Comparison of ENCODE assay signal across 12 cellular contexts in the genomic region with DNA sequence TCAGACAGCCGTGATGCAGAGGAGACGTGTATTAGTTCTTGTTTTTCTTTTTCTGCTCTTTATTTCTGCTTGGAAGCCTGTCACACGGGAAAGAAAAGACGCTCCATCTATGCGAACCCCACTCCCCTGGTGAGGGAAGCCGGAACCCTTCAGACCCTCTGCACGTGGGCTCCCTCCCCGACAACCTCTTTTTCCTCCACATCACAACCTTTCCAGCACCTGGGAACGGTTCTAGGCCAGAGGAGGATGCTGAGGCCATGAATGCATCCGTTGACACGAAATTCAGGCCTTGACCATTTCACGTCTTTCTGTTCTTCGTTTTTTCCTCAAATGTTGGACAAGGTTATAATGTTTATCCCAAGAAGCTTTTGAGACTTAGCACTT.
DNase-seq lines count a peak whose midpoint lies in the region; ATAC-seq and TF ChIP-seq lines count a peak whose summit lies in the region.
"Had no signal": no experiment of that assay in that cellular context is flagged by ENCODE, and none has a peak within 500 bp of the region (broad histone marks: within the 10 kb centered on the region; RNA-seq: fewer than 3 reads in every experiment).

No MANE protein-coding gene starts in this region.

- H3K4me1 ChIP-seq in transverse colon = peaks cover 46 to 92% (median 57%) of the 10 kb centered on the region in 4 donors

- no peak for ATAC-seq in activated naive CD4-positive, alpha-beta T cell treated with anti-CD3 and anti-CD28 coated beads, Interleukin-2, amount 50 U/mL, for 72 hours
- ATAC-seq in natural killer cell treated with Interleukin-12 subunit alpha and Interleukin-12 subunit beta and Interleukin-15 and Interleukin-18, amount 100 ng/mL, for 72 hours = no peak
- ATAC-seq: stimulated activated naive CD8-positive, alpha-beta T cell treated with anti-CD3 and anti-CD28 coated beads, Interleukin-15, Interleukin-2, amounts not matched to agents 100 U/mL and 50 U/mL, for 24 hours had no signal

- intact Hi-C loops in transverse colon (cut with DNase I; ENCODE audit: low total_unique reads) = no loop called here

- in situ Hi-C loops in transverse colon (cut with MboI; ENCODE audit: low pct_ligation_motif_present in 1 of 4, low pct_unique_long_range_greater_than_20kb in 1 of 4, low sequenced_read_pairs in 3 of 4) = no loop called here

- H3K36me3 ChIP-seq in transverse colon = no peaks in the 10 kb centered on the region

- H3K9me3 ChIP-seq in transverse colon = no peaks in the 10 kb centered on the region

- H3K27ac ChIP-seq in transverse colon = peak overlapping the region; percentile 96 to 100 (median 100)

- H3K27me3 Mint-ChIP-seq in chondrocyte (ENCODE audit: low read depth) = peaks cover 3% of the 10 kb centered on the region
- H3K27me3 Mint-ChIP-seq in natural killer cell treated with Interleukin-12 subunit alpha and Interleukin-12 subunit beta and Interleukin-15 and Interleukin-18, amount 100 ng/mL, for 72 hours = no peaks in the 10 kb centered on the region

- no peak for DNase-seq in activated naive CD4-positive, alpha-beta T cell treated with anti-CD3 and anti-CD28 coated beads, Interleukin-2, amount 50 U/mL, for 72 hours (ENCODE audit: low spot score in 2 of 2)
- DNase-seq in activated naive CD4-positive, alpha-beta T cell treated with anti-CD3 and anti-CD28 coated beads, Interleukin-2, amount 50 U/mL, for 16 hours = no peak
- DNase-seq in chondrocyte (ENCODE audit: low spot score) (no peak), transverse colon (peak; percentile 4), kidney tubule cell (ENCODE audit: low spot score) (no peak), NCI-H2227 (lab: John Stamatoyannopoulos, UW; ENCODE audit: unreplicated experiment) (no peak), hypothalamus (lab: John Stamatoyannopoulos, UW) (no peak)
- DNase-seq in natural killer cell treated with Interleukin-12 subunit alpha and Interleukin-12 subunit beta and Interleukin-15 and Interleukin-18, amount 100 ng/mL, for 72 hours (ENCODE audit: low spot score) = no peak
- DNase-seq: DND-41; NCI-H345; nephron progenitor cell; stimulated activated naive CD8-positive, alpha-beta T cell treated with anti-CD3 and anti-CD28 coated beads, Interleukin-15, Interleukin-2, amounts not matched to agents 100 U/mL and 50 U/mL, for 24 hours had no signal

- no peaks in the 10 kb centered on the region for H3K4me1 Mint-ChIP-seq in chondrocyte (ENCODE audit: low read depth)
- H3K4me1 Mint-ChIP-seq in natural killer cell treated with Interleukin-12 subunit alpha and Interleukin-12 subunit beta and Interleukin-15 and Interleukin-18, amount 100 ng/mL, for 72 hours (ENCODE audit: low read depth in 2 of 2) = peaks cover 29 to 30% of the 10 kb centered on the region in 2 donors
- H3K4me1 Mint-ChIP-seq: nephron progenitor cell had no signal

- WGBS in transverse colon (ENCODE audit: low coverage in 1 of 2), 2 donors = 77 to 78% methylated on average over 11 to 13 of the region's 13 CpGs

- no peak overlapping the region for H3K4me3 ChIP-seq in transverse colon

- H3K4me3 Mint-ChIP-seq in chondrocyte (ENCODE audit: unreplicated experiment) = no peak overlapping the region
- peak overlapping the region; percentile 25 for H3K4me3 Mint-ChIP-seq in natural killer cell treated with Interleukin-12 subunit alpha and Interleukin-12 subunit beta and Interleukin-15 and Interleukin-18, amount 100 ng/mL, for 72 hours
- H3K4me3 Mint-ChIP-seq: nephron progenitor cell had no signal

- TF ChIP-seq CTCF in chondrocyte (IDR thresholded peaks at IDR 0.05) = no peak
- no peak for TF ChIP-seq CTCF in transverse colon (IDR thresholded peaks at IDR 0.05)

- no peaks in the 10 kb centered on the region for H3K9me3 Mint-ChIP-seq in activated naive CD4-positive, alpha-beta T cell treated with anti-CD3 and anti-CD28 coated beads, Interleukin-2, amount 50 U/mL, for 72 hours
- no peaks in the 10 kb centered on the region for H3K9me3 Mint-ChIP-seq in chondrocyte (ENCODE audit: low read depth)
- no peaks in the 10 kb centered on the region for H3K9me3 Mint-ChIP-seq in natural killer cell treated with Interleukin-12 subunit alpha and Interleukin-12 subunit beta and Interleukin-15 and Interleukin-18, amount 100 ng/mL, for 72 hours
- H3K9me3 Mint-ChIP-seq: nephron progenitor cell had no signal

- no peak for TF ChIP-seq EP300 in transverse colon (IDR thresholded peaks at IDR 0.05; ENCODE audit: low read depth)

- TF ChIP-seq POLR2A in transverse colon (IDR thresholded peaks at IDR 0.05) = no peak

- H3K36me3 Mint-ChIP-seq in activated naive CD4-positive, alpha-beta T cell treated with anti-CD3 and anti-CD28 coated beads, Interleukin-2, amount 50 U/mL, for 72 hours = no peaks in the 10 kb centered on the region
- H3K36me3 Mint-ChIP-seq in chondrocyte (ENCODE audit: low read depth) = no peaks in the 10 kb centered on the region
- H3K36me3 Mint-ChIP-seq in natural killer cell treated with Interleukin-12 subunit alpha and Interleukin-12 subunit beta and Interleukin-15 and Interleukin-18, amount 100 ng/mL, for 72 hours = no peaks in the 10 kb centered on the region

- H3K27ac Mint-ChIP-seq in activated naive CD4-positive, alpha-beta T cell treated with anti-CD3 and anti-CD28 coated beads, Interleukin-2, amount 50 U/mL, for 72 hours = peak overlapping the region; percentile 41 to 87
- H3K27ac Mint-ChIP-seq in chondrocyte (ENCODE audit: unreplicated experiment) = peak overlapping the region; percentile 38
- H3K27ac Mint-ChIP-seq in natural killer cell treated with Interleukin-12 subunit alpha and Interleukin-12 subunit beta and Interleukin-15 and Interleukin-18, amount 100 ng/mL, for 72 hours = peak overlapping the region in 1 of 2 donors; percentile 60
- H3K27ac Mint-ChIP-seq: nephron progenitor cell had no signal

- H3K27me3 ChIP-seq in transverse colon = no peaks in the 10 kb centered on the region
